In the genomic region with DNA sequence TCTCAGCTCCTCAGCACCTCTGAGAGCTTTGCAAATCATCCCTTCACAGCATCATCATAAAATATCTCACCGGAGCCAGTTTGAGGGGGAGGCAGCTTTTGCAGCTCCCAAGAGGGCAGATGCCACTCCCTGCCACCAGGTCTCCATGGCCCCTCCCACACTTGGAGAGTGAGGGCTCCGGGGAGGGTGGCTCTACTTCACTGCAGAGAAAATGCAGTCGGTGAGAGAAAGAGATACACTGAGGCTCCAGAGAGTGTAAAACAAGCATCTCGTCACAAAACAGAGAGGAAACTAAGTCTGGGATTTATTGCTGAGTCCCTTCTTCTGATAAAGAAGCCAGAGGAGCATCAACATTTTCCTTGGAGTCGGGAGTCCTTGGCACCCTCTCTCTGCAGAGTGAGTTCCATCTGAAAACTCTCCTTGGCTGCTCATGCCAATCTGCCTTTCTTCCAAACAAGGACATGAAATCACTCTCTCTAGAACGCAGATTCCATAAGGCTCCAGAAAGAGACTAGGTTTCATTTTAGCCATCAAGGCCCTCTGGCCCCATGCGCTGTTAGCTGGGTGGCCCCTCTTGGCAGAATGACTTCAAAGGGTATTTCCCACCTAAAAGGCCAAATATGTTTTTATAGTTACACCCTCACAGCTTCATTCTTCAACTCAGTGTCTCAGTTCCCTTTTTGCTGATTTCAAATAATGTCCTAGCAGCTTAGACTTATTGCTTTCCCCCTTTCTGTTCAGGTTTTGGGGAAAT, we compare ENCODE assay signal across 9 cellular contexts.
A peak's percentile ranks its signal among the peaks of the same experiment; 100 is the strongest.
DNase-seq lines count a peak whose midpoint lies in the region; ATAC-seq, FAIRE-seq and TF ChIP-seq lines count a peak whose summit lies in the region.
"Had no signal": no experiment of that assay in that cellular context is flagged by ENCODE, and none has a peak within 500 bp of the region (broad histone marks: within the 10 kb centered on the region; RNA-seq: fewer than 3 reads in every experiment).

No MANE protein-coding gene starts in this region.

- peak; percentile 20 to 31 for ATAC-seq in CD4-positive, CD25-positive, alpha-beta regulatory T cell (ENCODE audit: low read depth in 2 of 2)
- ATAC-seq in HG02852 (IDR thresholded peaks at IDR 0.05; ENCODE audit: unreplicated experiment), result peak; percentile 57

- no peak for TF ChIP-seq RAD21 in SK-N-SH (IDR thresholded peaks at IDR 0.05; ENCODE audit: low read length)

- no peaks in the 10 kb centered on the region for H3K79me2 ChIP-seq in SK-N-SH (ENCODE audit: insufficient read depth)

- H3K4me2 ChIP-seq in SK-N-SH, result no peak overlapping the region

- no peaks in the 10 kb centered on the region for H3K36me3 Mint-ChIP-seq in CD4-positive, CD25-positive, alpha-beta regulatory T cell

- no peak for TF ChIP-seq EP300 in SK-N-SH (IDR thresholded peaks at IDR 0.05; ENCODE audit: borderline replicate concordance in 1 of 2, low read depth in 1 of 2, low read length in 1 of 2)

- no peaks in the 10 kb centered on the region for H4K20me1 ChIP-seq in SK-N-SH (ENCODE audit: insufficient read depth)

- no peak overlapping the region for H3K4me3 Mint-ChIP-seq in CD4-positive, CD25-positive, alpha-beta regulatory T cell

- intact Hi-C loops in colonic mucosa (cut with DNase I), result no loop called here

- peaks cover 0 to 2% (median 0%) of the 10 kb centered on the region in 7 donors for H3K9me3 Mint-ChIP-seq in CD4-positive, CD25-positive, alpha-beta regulatory T cell

- no peaks in the 10 kb centered on the region for H3K4me1 Mint-ChIP-seq in CD4-positive, CD25-positive, alpha-beta regulatory T cell

- H3K4me1 ChIP-seq in CD4-positive, CD25-positive, alpha-beta regulatory T cell (ENCODE audit: control insufficient read depth, insufficient read depth, low read length, poor library complexity, severe bottlenecking), result no peaks in the 10 kb centered on the region
- H3K4me1 ChIP-seq in SK-N-SH (ENCODE audit: control insufficient read depth in 1 of 2, insufficient read depth in 2 of 2, low read depth in 1 of 2, low read length in 1 of 2) (no peaks in the 10 kb centered on the region; a peak in 1 of 4 replicates), colonic mucosa (no peaks in the 10 kb centered on the region)

- H3K27me3 ChIP-seq in CD4-positive, CD25-positive, alpha-beta regulatory T cell (ENCODE audit: control insufficient read depth, insufficient read depth, low read length), result no peaks in the 10 kb centered on the region
- H3K27me3 ChIP-seq in SK-N-SH (ENCODE audit: insufficient read depth) (no peaks in the 10 kb centered on the region), colonic mucosa (no peaks in the 10 kb centered on the region)

- H2AFZ ChIP-seq in SK-N-SH (ENCODE audit: low read depth), result no peak overlapping the region

- H3K9ac ChIP-seq in SK-N-SH, result no peak overlapping the region
- no peak overlapping the region for H3K9ac ChIP-seq in colonic mucosa (ENCODE audit: low read depth in 2 of 2, low read length in 2 of 2)

- peak; percentile 93 for FAIRE-seq in GM19239 (lab: Jason Lieb, UNC)

- H3K36me3 ChIP-seq in CD4-positive, CD25-positive, alpha-beta regulatory T cell (ENCODE audit: control insufficient read depth, insufficient read depth, low read length), result no peaks in the 10 kb centered on the region
- H3K36me3 ChIP-seq in SK-N-SH (replicated peaks in 1 of 2; ENCODE audit: control insufficient read depth in 1 of 2, insufficient read depth in 2 of 2, low read length in 1 of 2), result no peaks in the 10 kb centered on the region
- no peaks in the 10 kb centered on the region for H3K36me3 ChIP-seq in colonic mucosa

- no peaks in the 10 kb centered on the region for H3K9me2 ChIP-seq in SK-N-SH

- H3F3A ChIP-seq in SK-N-SH (replicated peaks; ENCODE audit: insufficient read depth), result no peaks in the 10 kb centered on the region

- no peaks in the 10 kb centered on the region for H3K9me3 ChIP-seq in CD4-positive, CD25-positive, alpha-beta regulatory T cell (ENCODE audit: control insufficient read depth in 2 of 2, low read length in 2 of 2)
- H3K9me3 ChIP-seq in SK-N-SH, result no peaks in the 10 kb centered on the region
- H3K9me3 ChIP-seq in colonic mucosa, result no peaks in the 10 kb centered on the region

- POLR2A ChIA-PET in SK-N-SH (lab: Yijun Ruan, JAX), result no interaction called here

- 5% methylated on average over 7 of the region's 7 CpGs for WGBS in SK-N-SH (ENCODE audit: low lambda C conversion rate)

- DNase-seq in CD4-positive, CD25-positive, alpha-beta regulatory T cell, result no peak
- DNase-seq in GM19239 (ENCODE audit: insufficient read length, low spot score), result no peak
- DNase-seq in NAMALWA (ENCODE audit: low spot score), result peak; percentile 70
- no peak for DNase-seq in kidney glomerular epithelial cell (lab: John Stamatoyannopoulos, UW)
- DNase-seq in activated T-cell treated with anti-CD3 and anti-CD28 coated beads, Interleukin-2, amount 50 U/mL, for 48 hours, result no peak
- no peak for DNase-seq in SK-N-SH
- DNase-seq in colonic mucosa, result no peak
- DNase-seq: activated CD8-positive, alpha-beta memory T cell treated with anti-CD3 and anti-CD28 coated beads, Interleukin-2, amount 50 U/mL, for 48 hours had no signal

- CTCF ChIA-PET in SK-N-SH (lab: Yijun Ruan, JAX), result no interaction called here

- no peak overlapping the region for H3K27ac Mint-ChIP-seq in CD4-positive, CD25-positive, alpha-beta regulatory T cell

- peaks cover 5% of the 10 kb centered on the region for H3K27me3 Mint-ChIP-seq in CD4-positive, CD25-positive, alpha-beta regulatory T cell

- no peak for TF ChIP-seq CTCF in SK-N-SH (IDR thresholded peaks at IDR 0.05)
- TF ChIP-seq CTCF in colonic mucosa (IDR thresholded peaks at IDR 0.05), result no peak

- no peak overlapping the region for H3K4me3 ChIP-seq in CD4-positive, CD25-positive, alpha-beta regulatory T cell (ENCODE audit: low read depth, low read length)
- H3K4me3 ChIP-seq in SK-N-SH (ENCODE audit: low read depth in 2 of 2, low read length in 1 of 2) (no peak overlapping the region), colonic mucosa (no peak overlapping the region)

- no peak overlapping the region for H3K27ac ChIP-seq in CD4-positive, CD25-positive, alpha-beta regulatory T cell (ENCODE audit: insufficient read depth, low read length, poor library complexity, severe bottlenecking)
- H3K27ac ChIP-seq in SK-N-SH (ENCODE audit: low read depth in 2 of 2, low read length in 1 of 2) (no peak overlapping the region), colonic mucosa (no peak overlapping the region)

TF ChIP-seq in SK-N-SH, 30 proteins besides CTCF, POLR2A, EP300 and RAD21:
- no peak for TF ChIP-seq RFX5 (IDR thresholded peaks at IDR 0.05; ENCODE audit: low read length)
- TF ChIP-seq, protein P1, sequence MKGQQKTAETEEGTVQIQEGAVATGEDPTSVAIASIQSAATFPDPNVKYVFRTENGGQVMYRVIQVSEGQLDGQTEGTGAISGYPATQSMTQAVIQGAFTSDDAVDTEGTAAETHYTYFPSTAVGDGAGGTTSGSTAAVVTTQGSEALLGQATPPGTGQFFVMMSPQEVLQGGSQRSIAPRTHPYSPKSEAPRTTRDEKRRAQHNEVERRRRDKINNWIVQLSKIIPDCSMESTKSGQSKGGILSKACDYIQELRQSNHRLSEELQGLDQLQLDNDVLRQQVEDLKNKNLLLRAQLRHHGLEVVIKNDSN (IDR thresholded peaks at IDR 0.05; ENCODE audit: borderline replicate concordance, low read depth), result no peak
- TF ChIP-seq, protein P2, sequence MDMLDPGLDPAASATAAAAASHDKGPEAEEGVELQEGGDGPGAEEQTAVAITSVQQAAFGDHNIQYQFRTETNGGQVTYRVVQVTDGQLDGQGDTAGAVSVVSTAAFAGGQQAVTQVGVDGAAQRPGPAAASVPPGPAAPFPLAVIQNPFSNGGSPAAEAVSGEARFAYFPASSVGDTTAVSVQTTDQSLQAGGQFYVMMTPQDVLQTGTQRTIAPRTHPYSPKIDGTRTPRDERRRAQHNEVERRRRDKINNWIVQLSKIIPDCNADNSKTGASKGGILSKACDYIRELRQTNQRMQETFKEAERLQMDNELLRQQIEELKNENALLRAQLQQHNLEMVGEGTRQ (IDR thresholded peaks at IDR 0.05; ENCODE audit: borderline replicate concordance, low read depth, low read length), result no peak
- TF ChIP-seq, protein P3, sequence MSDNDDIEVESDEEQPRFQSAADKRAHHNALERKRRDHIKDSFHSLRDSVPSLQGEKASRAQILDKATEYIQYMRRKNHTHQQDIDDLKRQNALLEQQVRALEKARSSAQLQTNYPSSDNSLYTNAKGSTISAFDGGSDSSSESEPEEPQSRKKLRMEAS (IDR thresholded peaks at IDR 0.05; ENCODE audit: low read depth), result no peak
- TF ChIP-seq GATA2 (CRISPR knock-in tag; IDR thresholded peaks at IDR 0.05), result no peak
- TF ChIP-seq, protein P4, sequence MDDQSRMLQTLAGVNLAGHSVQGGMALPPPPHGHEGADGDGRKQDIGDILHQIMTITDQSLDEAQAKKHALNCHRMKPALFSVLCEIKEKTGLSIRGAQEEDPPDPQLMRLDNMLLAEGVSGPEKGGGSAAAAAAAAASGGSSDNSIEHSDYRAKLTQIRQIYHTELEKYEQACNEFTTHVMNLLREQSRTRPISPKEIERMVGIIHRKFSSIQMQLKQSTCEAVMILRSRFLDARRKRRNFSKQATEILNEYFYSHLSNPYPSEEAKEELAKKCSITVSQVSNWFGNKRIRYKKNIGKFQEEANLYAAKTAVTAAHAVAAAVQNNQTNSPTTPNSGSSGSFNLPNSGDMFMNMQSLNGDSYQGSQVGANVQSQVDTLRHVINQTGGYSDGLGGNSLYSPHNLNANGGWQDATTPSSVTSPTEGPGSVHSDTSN (IDR thresholded peaks at IDR 0.05), result no peak
- TF ChIP-seq RCOR1 (IDR thresholded peaks at IDR 0.05; ENCODE audit: low read length), result no peak
